ENCODE assay signal across 8 cellular contexts in the genomic region with DNA sequence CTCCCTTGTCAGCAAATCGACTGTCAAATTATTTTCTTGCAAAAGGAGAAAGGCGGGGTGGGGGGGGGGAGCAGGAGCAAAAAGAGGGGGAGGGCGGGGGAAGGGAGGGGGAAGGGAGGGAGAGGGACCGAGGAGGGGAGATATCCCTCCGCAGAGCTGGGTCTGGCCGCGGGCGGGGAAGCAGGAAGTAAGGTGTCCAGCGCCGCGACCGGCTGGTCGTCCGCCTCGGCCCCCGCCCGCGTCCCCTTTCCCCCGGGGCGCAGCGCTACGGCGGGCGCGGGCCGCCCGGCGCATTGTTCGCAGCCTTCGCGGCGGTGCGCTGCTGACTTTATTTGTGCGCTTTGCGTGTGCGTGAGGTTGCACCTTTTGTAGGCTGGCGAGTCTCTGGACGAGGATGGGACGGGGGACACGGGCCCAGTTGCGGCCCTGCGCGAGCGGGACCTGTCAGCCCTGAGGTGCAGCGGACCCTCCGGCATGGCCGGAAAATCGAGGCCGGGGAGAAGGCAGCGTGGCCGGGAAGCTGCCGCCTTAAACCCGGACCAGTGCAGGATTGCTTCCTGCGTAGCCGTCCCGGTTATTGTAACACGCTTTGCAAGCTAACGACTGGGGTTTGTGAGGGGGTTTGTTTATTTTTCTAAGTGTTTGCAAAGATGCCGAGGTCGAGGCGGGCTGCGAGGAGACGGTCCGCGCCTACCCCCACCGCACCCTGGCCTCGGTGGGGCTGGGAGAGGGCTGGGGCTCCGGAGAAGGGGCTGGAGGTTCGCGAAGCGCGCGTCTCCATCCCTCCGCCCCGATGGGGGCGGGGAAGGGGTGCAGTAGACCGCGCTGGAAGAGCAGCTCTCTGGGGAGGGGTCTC. TPM values are rescaled to one million over a fixed set of nuclear protein-coding genes. Genes with fewer than 3 reads are reported as not detected.
DNase-seq lines count a peak whose midpoint lies in the region; ATAC-seq and TF ChIP-seq lines count a peak whose summit lies in the region.

No MANE protein-coding gene starts in this region.

- peak overlapping the region; percentile 93 for H3K27ac Mint-ChIP-seq in CD8-positive, alpha-beta T cell
- H3K27ac Mint-ChIP-seq in IgD-negative memory B cell = peak overlapping the region in 2 of 3 donors; percentile 55 to 93

- H3K27ac ChIP-seq in CD8-positive, alpha-beta T cell (ENCODE audit: low read depth, low read length) = peak overlapping the region; percentile 72
- H3K27ac ChIP-seq in aorta (ENCODE audit: low read depth in 1 of 2, low read length in 2 of 2) = peak overlapping the region; percentile 23 to 41

- H3K4me3 ChIP-seq in CD8-positive, alpha-beta T cell (ENCODE audit: low read depth, low read length) = peak overlapping the region; percentile 98
- peak overlapping the region; percentile 91 for H3K4me3 ChIP-seq in neuron (ENCODE audit: low read length)
- peak overlapping the region; percentile 66 to 84 for H3K4me3 ChIP-seq in aorta (ENCODE audit: low read length in 2 of 2)

- peak in 6 of 7 experiments; percentile 14 to 81 (median 48) for DNase-seq in CD8-positive, alpha-beta T cell
- DNase-seq in RPMI8226 (peak; percentile 79), foreskin melanocyte (peak; percentile 55), aorta (peak; percentile 80 to 85)
- DNase-seq in activated naive CD4-positive, alpha-beta T cell treated with Interleukin-2 at 50 U/mL for 16 hours = peak; percentile 55

- no peaks in the 10 kb centered on the region for H3K9me3 Mint-ChIP-seq in CD8-positive, alpha-beta T cell
- H3K9me3 Mint-ChIP-seq in IgD-negative memory B cell = no peaks in the 10 kb centered on the region

- intact Hi-C loops in CD8-positive, alpha-beta T cell (cut with DNase I, micrococcal nuclease) = loop anchor here (1.0 to 5.0 kb wide), 7 partner anchors 35 to 190 kb away; no protein-coding TSS in a partner anchor
- intact Hi-C loops in aorta (cut with DNase I) = loop anchor here in 1 of 2 donors (5.0 kb wide), 3 partner anchors 95 to 235 kb away; partner anchors contain the start of gene MRPS10

- H3K36me3 ChIP-seq in CD8-positive, alpha-beta T cell (ENCODE audit: insufficient read depth, low read length) = no peaks in the 10 kb centered on the region
- H3K36me3 ChIP-seq in neuron (ENCODE audit: insufficient read depth, low read length) (no peaks in the 10 kb centered on the region), aorta (ENCODE audit: control insufficient read depth in 1 of 2, insufficient read depth in 2 of 2, low read length in 1 of 2) (no peaks in the 10 kb centered on the region)

- peak overlapping the region; percentile 100 for H3K4me3 Mint-ChIP-seq in CD8-positive, alpha-beta T cell
- H3K4me3 Mint-ChIP-seq in IgD-negative memory B cell = peak overlapping the region; percentile 84 to 99 (median 98)

- CTCF ChIA-PET in CD8-positive, alpha-beta T cell (lab: Charles Lee) = interaction anchor here (0.6 to 2.9 kb wide), 14 partner anchors 10 to 238 kb away, joined by 3 to 19 read pairs (median 4); no protein-coding TSS in a partner anchor

- WGBS in aorta, 2 donors = 1% methylated on average over 50 to 77 of the region's 78 CpGs

- peak overlapping the region; percentile 73 for H2AFZ ChIP-seq in neuron (ENCODE audit: low read depth, low read length)

- peak; percentile 34 for ATAC-seq in CD8-positive, alpha-beta T cell
- ATAC-seq in GM19455 (IDR thresholded peaks at IDR 0.05; ENCODE audit: unreplicated experiment) (peak; percentile 40), aorta (ENCODE audit: low FRiP score) (peak; percentile 73)

- peaks cover 40% of the 10 kb centered on the region for H3K4me1 Mint-ChIP-seq in CD8-positive, alpha-beta T cell (ENCODE audit: low read depth)
- H3K4me1 Mint-ChIP-seq in IgD-negative memory B cell = peaks cover 17 to 34% (median 20%) of the 10 kb centered on the region in 3 donors

- peaks cover 26% of the 10 kb centered on the region for H3K36me3 Mint-ChIP-seq in CD8-positive, alpha-beta T cell
- H3K36me3 Mint-ChIP-seq in IgD-negative memory B cell = peaks cover 1% of the 10 kb centered on the region

- TF ChIP-seq CTCF in CD8-positive, alpha-beta T cell (IDR thresholded peaks at IDR 0.05) = no peak

- peaks cover 29% of the 10 kb centered on the region for H3K4me1 ChIP-seq in CD8-positive, alpha-beta T cell (ENCODE audit: insufficient read depth, low read length)
- H3K4me1 ChIP-seq in neuron (ENCODE audit: insufficient read depth, low read length) = peaks cover 47% of the 10 kb centered on the region
- no peaks in the 10 kb centered on the region for H3K4me1 ChIP-seq in aorta (ENCODE audit: control insufficient read depth in 1 of 2, insufficient read depth in 2 of 2, low read length in 2 of 2)

- POLR2A ChIA-PET in CD8-positive, alpha-beta T cell (lab: Charles Lee) = interaction anchor here (0.6 to 8.1 kb wide), 27 partner anchors 11 to 439 kb away, joined by 3 to 115 read pairs (median 4); partner anchors contain the start of genes MRPS10 and UBR2

- H3K27me3 Mint-ChIP-seq in CD8-positive, alpha-beta T cell (ENCODE audit: low read depth) = no peaks in the 10 kb centered on the region
- no peaks in the 10 kb centered on the region for H3K27me3 Mint-ChIP-seq in IgD-negative memory B cell

- H3K9me3 ChIP-seq in CD8-positive, alpha-beta T cell (ENCODE audit: low read length) = no peaks in the 10 kb centered on the region
- H3K9me3 ChIP-seq in neuron (ENCODE audit: low read length) (no peaks in the 10 kb centered on the region), aorta (ENCODE audit: control insufficient read depth, low read length) (no peaks in the 10 kb centered on the region)

- H3K27me3 ChIP-seq in CD8-positive, alpha-beta T cell (ENCODE audit: insufficient read depth, low read length) = no peaks in the 10 kb centered on the region
- no peaks in the 10 kb centered on the region for H3K27me3 ChIP-seq in neuron (ENCODE audit: insufficient read depth, low read length)
- H3K27me3 ChIP-seq in aorta (ENCODE audit: control insufficient read depth in 1 of 2, insufficient read depth in 2 of 2, low read length in 1 of 2) = no peaks in the 10 kb centered on the region

RNA-seq across cellular contexts. Expression of gene TRERF1, which starts 0.7 kb away (rescaled TPM):
- total RNA-seq in CD8-positive, alpha-beta T cell = 10 to 100 TPM; 20.2 to 20.4 TPM
- 1.6 TPM for polyA plus RNA-seq in IgD-negative memory B cell
- 1 to 10 TPM; 2.7 to 9.5 TPM for total RNA-seq in aorta
- 1 to 10 TPM in 1 of 2 donors, under 1 TPM in 1; 0.50 to 1.7 TPM for polyA plus RNA-seq in aorta

Comparison
In these comparisons a context has a peak if more than half of its experiments do, and no peak if none do; other contexts are left out.
1. Peak in every context shown above with its lines: DNase-seq, ATAC-seq, H3K4me3 ChIP-seq and H3K27ac ChIP-seq.